ENCODE assay signal across 8 cellular contexts in genomic region chr16:2194852-2195315, GRCh38. TPM values are rescaled to one million over a fixed set of nuclear protein-coding genes. Genes with fewer than 3 reads are reported as not detected.
DNase-seq lines count a peak whose midpoint lies in the region; ATAC-seq, FAIRE-seq and TF ChIP-seq lines count a peak whose summit lies in the region.

No MANE protein-coding gene starts in this region.

- in situ Hi-C loops in gastrocnemius medialis (cut with MboI; ENCODE audit: low sequenced_read_pairs in 4 of 4), result no loop called here

- TF ChIP-seq POLR2A in gastrocnemius medialis (IDR thresholded peaks at IDR 0.05), result no peak

- peaks cover 27 to 36% (median 33%) of the 10 kb centered on the region in 3 donors for H3K27me3 ChIP-seq in gastrocnemius medialis

- no peaks in the 10 kb centered on the region for H3K9me3 ChIP-seq in gastrocnemius medialis

- peaks cover 7 to 10% of the 10 kb centered on the region in 2 donors for H3K4me1 ChIP-seq in gastrocnemius medialis

- ATAC-seq in gastrocnemius medialis (peak; percentile 80 to 88), HG03175 (IDR thresholded peaks at IDR 0.05; ENCODE audit: unreplicated experiment) (no peak)

- H3K27ac ChIP-seq in C4-2B (no peak overlapping the region), gastrocnemius medialis (no peak overlapping the region)

- H3K4me3 ChIP-seq in gastrocnemius medialis, result no peak overlapping the region

- intact Hi-C loops in gastrocnemius medialis (cut with DNase I; ENCODE audit: low total_unique reads) (loop anchor here (1.0 to 5.0 kb wide), 2 partner anchors 56 to 307 kb away; partner anchors contain the start of gene ECI1), posterior vena cava (cut with DNase I) (no loop called here)

- TF ChIP-seq CTCF in C4-2B (conservative IDR thresholded peaks at IDR 0.05), result peak; percentile 79
- TF ChIP-seq CTCF in gastrocnemius medialis (IDR thresholded peaks at IDR 0.05 in 4 of 5, conservative IDR thresholded peaks at IDR 0.05 in 1 of 5), result peak in 4 of 5 experiments; percentile 51 to 66 (median 58)

- H3K36me3 ChIP-seq in gastrocnemius medialis, result no peaks in the 10 kb centered on the region

- DNase-seq in GM19239 (ENCODE audit: insufficient read length, low spot score) (peak; percentile 85), NCI-H82 (lab: John Stamatoyannopoulos, UW) (peak; percentile 75), activated T-helper 1 cell treated with Interleukin-2 at 50 U/mL for 16 hours (ENCODE audit: low read depth) (peak; percentile 24), germinal center (ENCODE audit: low spot score) (peak; percentile 50), gastrocnemius medialis (peak; percentile 29 to 49), posterior vena cava (ENCODE audit: low spot score) (no peak)

- FAIRE-seq in GM19239 (lab: Jason Lieb, UNC), result no peak

RNA-seq across cellular contexts. Expression of gene CASKIN1, which starts 1.5 kb away (rescaled TPM):
- total RNA-seq in gastrocnemius medialis (under 1 TPM in 3 of 4 donors, not detected in 1; 0.07 to 0.51 (median 0.10) TPM), posterior vena cava (under 1 TPM in 1 of 2 donors, not detected in 1; 0.05 TPM)

RNA-seq across cellular contexts. Expression of gene MLST8, which starts 10.4 kb away (rescaled TPM):
- total RNA-seq in gastrocnemius medialis (10 to 100 TPM; 40.3 to 77.0 (median 73.5) TPM), posterior vena cava (10 to 100 TPM; 16.6 to 21.4 TPM)

RNA-seq across cellular contexts. Expression of gene BRICD5, which starts 15.8 kb away (rescaled TPM):
- total RNA-seq in gastrocnemius medialis (1 to 10 TPM in 3 of 4 donors, under 1 TPM in 1; 0.15 to 2.2 (median 1.4) TPM), posterior vena cava (1 to 10 TPM; 2.1 to 2.6 TPM)

RNA-seq across cellular contexts. Expression of gene PGP, which starts 19.8 kb away (rescaled TPM):
- total RNA-seq in gastrocnemius medialis (10 to 100 TPM; 19.6 to 43.1 (median 25.6) TPM), posterior vena cava (1 to 10 TPM; 7.2 to 8.4 TPM)

RNA-seq across cellular contexts. Expression of gene E4F1, which starts 28.5 kb away (rescaled TPM):
- total RNA-seq in gastrocnemius medialis (10 to 100 TPM; 24.5 to 38.4 (median 27.0) TPM), posterior vena cava (10 to 100 TPM; 15.5 to 19.3 TPM)
